16 cellular contexts compared by ENCODE assay signal in the genomic region with DNA sequence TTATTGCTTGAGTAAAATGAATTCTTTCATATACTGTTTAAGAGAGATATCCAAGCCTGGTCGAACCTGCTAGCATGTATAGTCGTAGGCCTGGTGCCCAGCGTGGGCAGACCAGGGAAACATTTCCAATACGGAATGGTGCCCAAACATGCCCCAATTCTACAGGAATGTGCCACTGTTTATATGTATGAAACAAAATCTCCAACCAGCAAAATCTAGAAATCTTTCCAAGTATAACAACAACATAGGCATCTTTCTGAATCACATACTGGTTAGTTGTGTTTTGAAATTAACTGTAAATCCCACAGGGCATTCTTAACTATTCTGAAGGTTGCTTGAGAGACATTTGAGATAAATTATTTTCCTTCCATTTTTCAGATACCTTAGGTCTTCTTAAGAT. TPM values are rescaled to one million over a fixed set of nuclear protein-coding genes. Genes with fewer than 3 reads are reported as not detected.
DNase-seq lines count a peak whose midpoint lies in the region; ATAC-seq, FAIRE-seq and TF ChIP-seq lines count a peak whose summit lies in the region.
"Had no signal": no experiment of that assay in that cellular context is flagged by ENCODE, and none has a peak within 500 bp of the region (broad histone marks: within the 10 kb centered on the region; RNA-seq: fewer than 3 reads in every experiment).

No MANE protein-coding gene starts in this region.

- H4K5ac ChIP-seq in IMR-90 (ENCODE audit: low read depth, low read length) = no peak overlapping the region

- no peak for TF ChIP-seq RAD21 in IMR-90 (IDR thresholded peaks at IDR 0.05; ENCODE audit: low read length)

- no peak overlapping the region for H3K18ac ChIP-seq in IMR-90 (ENCODE audit: low read depth, low read length)

- CTCF ChIA-PET in IMR-90 (lab: Yijun Ruan, JAX) = no interaction called here

- H3K27ac ChIP-seq in IMR-90 (ENCODE audit: insufficient read depth, low read length) = no peak overlapping the region
- H3K27ac ChIP-seq in keratinocyte (ENCODE audit: control insufficient read depth, insufficient read depth, low read length) = no peak overlapping the region
- H3K27ac ChIP-seq: BLaER1 had no signal

- H4K91ac ChIP-seq in IMR-90 (ENCODE audit: insufficient read depth, low read depth, low read length) = no peak overlapping the region

- H2BK120ac ChIP-seq in IMR-90 (ENCODE audit: low read depth, low read length) = no peak overlapping the region

- BruUV-seq in IMR-90 (replicated peaks; lab: Mats Ljungman, UMichigan) = no TSS peak

- H4K20me1 ChIP-seq in IMR-90 (ENCODE audit: insufficient read depth, low read length) = no peaks in the 10 kb centered on the region
- no peaks in the 10 kb centered on the region for H4K20me1 ChIP-seq in keratinocyte (ENCODE audit: control insufficient read depth, extremely low read depth, insufficient read depth, low read length)
- H4K20me1 ChIP-seq: BLaER1 had no signal

- H2BK5ac ChIP-seq in IMR-90 (ENCODE audit: low read depth, low read length, poor library complexity, severe bottlenecking) = no peak overlapping the region

- no peak overlapping the region for H2AK5ac ChIP-seq in IMR-90 (ENCODE audit: low read depth, low read length)

- H3K9me3 ChIP-seq in IMR-90 (ENCODE audit: control insufficient read depth, insufficient read depth, low read length) (no peaks in the 10 kb centered on the region), keratinocyte (ENCODE audit: control insufficient read depth, low read depth, low read length) (no peaks in the 10 kb centered on the region)
- H3K9me3 ChIP-seq: BLaER1, Caco-2 had no signal

- FAIRE-seq in bronchial epithelial cell (lab: Jason Lieb, UNC) (no peak), keratinocyte (lab: Jason Lieb, UNC) (no peak)

- H4K8ac ChIP-seq in IMR-90 (ENCODE audit: low read depth in 2 of 2, low read length in 2 of 2) = no peak overlapping the region

- no peak overlapping the region for H2AFZ ChIP-seq in IMR-90 (replicated peaks; ENCODE audit: low read length, poor library complexity)
- peak overlapping the region; percentile 28 for H2AFZ ChIP-seq in keratinocyte (ENCODE audit: control insufficient read depth, low read length)

- H3K4me1 ChIP-seq in IMR-90 (ENCODE audit: control insufficient read depth, insufficient read depth, low read length) = peaks cover 3% of the 10 kb centered on the region; the same call in 1 of the 2 replicates
- H3K4me1 ChIP-seq in keratinocyte (ENCODE audit: control insufficient read depth, extremely low read depth, insufficient read depth, low read length) = peaks cover 5% of the 10 kb centered on the region
- H3K4me1 ChIP-seq: BLaER1, Caco-2 had no signal

- POLR2A ChIA-PET in IMR-90 (lab: Charles Lee; ENCODE audit: unreplicated experiment) = no interaction called here

- H3K14ac ChIP-seq in IMR-90 (replicated peaks; ENCODE audit: low read depth, low read length) = 0 out of 2 replicates have a peak overlapping the region, but pooled peaks have one; percentile 59

- no peak overlapping the region for H3K4ac ChIP-seq in IMR-90 (ENCODE audit: low read depth, low read length)

- no peak overlapping the region for H3K23ac ChIP-seq in IMR-90 (ENCODE audit: low read depth, low read length)

- no peaks in the 10 kb centered on the region for H3K27me3 ChIP-seq in IMR-90 (ENCODE audit: control insufficient read depth, insufficient read depth, low read length)
- no peaks in the 10 kb centered on the region for H3K27me3 ChIP-seq in bronchial epithelial cell (ENCODE audit: control insufficient read depth, insufficient read depth, low read length)
- H3K27me3 ChIP-seq in keratinocyte (ENCODE audit: control insufficient read depth, extremely low read depth, insufficient read depth, low read length) = no peaks in the 10 kb centered on the region
- H3K27me3 ChIP-seq: BLaER1 had no signal

- H2BK20ac ChIP-seq in IMR-90 (ENCODE audit: low read depth, low read length) = no peak overlapping the region

- no peaks in the 10 kb centered on the region for H3K79me1 ChIP-seq in IMR-90 (ENCODE audit: low read depth in 1 of 2, low read length in 2 of 2)

- dilution Hi-C loops in IMR-90 (cut with HindIII; ENCODE audit: low sequenced_read_pairs, unreplicated experiment) (no loop called here), keratinocyte (cut with MboI; ENCODE audit: extremely low pct_ligation_motif_present, low sequenced_read_pairs) (no loop called here)

- H3K9ac ChIP-seq in IMR-90 (ENCODE audit: low read depth, low read length) (no peak overlapping the region), keratinocyte (ENCODE audit: control insufficient read depth, extremely low read depth, insufficient read depth, low read length) (no peak overlapping the region)
- H3K9ac ChIP-seq: BLaER1 had no signal

- no peak for TF ChIP-seq POLR2A in IMR-90 (IDR thresholded peaks at IDR 0.05; ENCODE audit: low read depth, low read length)

- no peak overlapping the region for H3K4me2 ChIP-seq in IMR-90 (ENCODE audit: low read depth, low read length)
- no peak overlapping the region for H3K4me2 ChIP-seq in keratinocyte (ENCODE audit: control insufficient read depth, extremely low read depth, insufficient read depth, low read depth, low read length)
- H3K4me2 ChIP-seq: BLaER1 had no signal

- intact Hi-C loops in IMR-90 (cut with micrococcal nuclease) = no loop called here

- H3K56ac ChIP-seq in IMR-90 (ENCODE audit: extremely low read depth, insufficient read depth, low read length) = no peak overlapping the region

- no peak overlapping the region for H2AK9ac ChIP-seq in IMR-90 (replicated peaks; ENCODE audit: low read depth, low read length, poor library complexity)

- H3K36me3 ChIP-seq in IMR-90 (ENCODE audit: control insufficient read depth, insufficient read depth, low read length) (no peaks in the 10 kb centered on the region), bronchial epithelial cell (ENCODE audit: control insufficient read depth, insufficient read depth, low read length) (no peaks in the 10 kb centered on the region), keratinocyte (ENCODE audit: control insufficient read depth in 2 of 2, extremely low read depth in 1 of 2, insufficient read depth in 2 of 2, low read length in 2 of 2) (no peaks in the 10 kb centered on the region)
- H3K36me3 ChIP-seq: BLaER1 had no signal

- H3K4me3 ChIP-seq in IMR-90 (ENCODE audit: insufficient read depth, low read depth, low read length) = no peak overlapping the region
- no peak overlapping the region for H3K4me3 ChIP-seq in bronchial epithelial cell (ENCODE audit: low read depth, low read length)
- no peak overlapping the region for H3K4me3 ChIP-seq in keratinocyte (ENCODE audit: control insufficient read depth in 2 of 3, extremely low read depth in 1 of 3, insufficient read depth in 2 of 3, low read depth in 1 of 3, low read length in 3 of 3)
- H3K4me3 ChIP-seq: BLaER1 had no signal

- no peaks in the 10 kb centered on the region for H3K79me2 ChIP-seq in keratinocyte (ENCODE audit: control insufficient read depth, insufficient read depth, low read length)

- no CpG with 5 or more reads among the region's 4 CpGs for WGBS in IMR-90 (ENCODE audit: extremely low coverage in 2 of 2, insufficient read length in 1 of 2), 2 experiments

- no peak overlapping the region for H2BK15ac ChIP-seq in IMR-90 (ENCODE audit: low read depth, low read length)

- DNase-seq in IMR-90 (no peak), bronchial epithelial cell (ENCODE audit: low read depth) (peak; percentile 87), keratinocyte (ENCODE audit: low read depth, low spot score) (no peak), cerebellar cortex (ENCODE audit: low spot score) (no peak), inferior parietal cortex (ENCODE audit: extremely low spot score) (no peak)
- DNase-seq: 8988T; AML-193; Caco-2; CD8-positive, alpha-beta memory T cell; GF-D8; HCEC 1CT; HFFc6 had no signal

- peak; percentile 55 for ATAC-seq in IMR-90 (ENCODE audit: low read depth)
- ATAC-seq in esophagus mucosa = peak; percentile 61
- ATAC-seq in GM18511 (IDR thresholded peaks at IDR 0.05; ENCODE audit: unreplicated experiment) = no peak
- ATAC-seq in HG03439 (IDR thresholded peaks at IDR 0.05; ENCODE audit: unreplicated experiment) = no peak

- no peak for TF ChIP-seq CTCF in IMR-90 (conservative IDR thresholded peaks at IDR 0.05; ENCODE audit: low read depth, low read length)
- TF ChIP-seq CTCF in bronchial epithelial cell (IDR thresholded peaks at IDR 0.05; ENCODE audit: insufficient read depth, low read length, severe bottlenecking) = no peak
- no peak for TF ChIP-seq CTCF in keratinocyte (optimal IDR thresholded peaks at IDR 0.05 in 1 of 3, IDR thresholded peaks at IDR 0.05 in 1 of 3, conservative IDR thresholded peaks at IDR 0.05 in 1 of 3; ENCODE audit: extremely low read depth in 1 of 3, insufficient read depth in 2 of 3, low read length in 3 of 3)

- in situ Hi-C loops in IMR-90 (cut with MboI; ENCODE audit: low sequenced_read_pairs) = no loop called here

- no peaks in the 10 kb centered on the region; the same call in 1 of the 2 replicates for H3K9me1 ChIP-seq in IMR-90 (ENCODE audit: insufficient read depth, low read length)
- no peaks in the 10 kb centered on the region for H3K9me1 ChIP-seq in keratinocyte (ENCODE audit: control insufficient read depth, extremely low read depth, insufficient read depth, low read length)

TF ChIP-seq in IMR-90, 13 proteins besides CTCF, POLR2A, EP300 and RAD21 (continues in another document):
- TF ChIP-seq RFX5 (IDR thresholded peaks at IDR 0.05; ENCODE audit: low read depth, low read length) (no peak), BHLHE40 (IDR thresholded peaks at IDR 0.05; ENCODE audit: low read depth, low read length) (no peak), MAZ (IDR thresholded peaks at IDR 0.05; ENCODE audit: borderline replicate concordance, low read depth, low read length) (no peak)

RNA-seq across cellular contexts. Expression of a gene that starts 17.0 kb away (rescaled TPM):
- 32.6 and 66.4 TPM in 2 replicates for total RNA-seq in IMR-90 (2012; rRNA removed)
- 9.6 and 13.6 TPM in 2 replicates for polyA plus RNA-seq in IMR-90 (2012; rRNA removed)
- polyA plus RNA-seq in IMR-90 (2012; cell fraction: cytosol; rRNA removed) = 1.4 and 2.1 TPM in 2 replicates
- polyA plus RNA-seq in IMR-90 (2012; cell fraction: nucleus; rRNA removed; ENCODE audit: low replicate concordance) = 1.4 and 17.2 TPM in 2 replicates
- 29.2 and 40.6 TPM in 2 replicates for total RNA-seq in bronchial epithelial cell
- 30.3 TPM for total RNA-seq in esophagus mucosa
- 18.3 to 34.9 TPM (median 19.4 TPM) in 3 replicates for polyA plus RNA-seq in keratinocyte
- 26.6 TPM for polyA plus RNA-seq in keratinocyte (2011; ENCODE audit: low read depth)
- 13.1 and 26.6 TPM in 2 replicates for polyA plus RNA-seq in keratinocyte (2011; cell fraction: cytosol; rRNA removed)
- 27.7 and 38.7 TPM in 2 replicates for polyA plus RNA-seq in keratinocyte (2011; cell fraction: nucleus; rRNA removed)
- 27.2 and 28.0 TPM in 2 replicates for polyA plus RNA-seq in keratinocyte (2012; ENCODE audit: low replicate concordance)
- polyA minus RNA-seq in keratinocyte = 5.0 to 34.5 TPM (median 16.3 TPM) in 3 replicates
- 17.3 TPM for polyA minus RNA-seq in keratinocyte (2011; cell fraction: cytosol; rRNA and poly(A)+ RNA removed)
- 21.3 and 46.2 TPM in 2 replicates for polyA minus RNA-seq in keratinocyte (2011; cell fraction: nucleus; rRNA and poly(A)+ RNA removed)

Comparison
In these comparisons a context has a peak if more than half of its experiments do, and no peak if none do; other contexts are left out.
1. ATAC-seq: peak in IMR-90 (single experiment) and esophagus mucosa (single experiment); none in GM18511 (single experiment) and HG03439 (single experiment).